ENCODE assay signal across 1 cellular context in genomic region chr3:169686874-169687273, GRCh38.
TF ChIP-seq lines count a peak whose summit lies in the region.

No MANE protein-coding gene starts in this region.

TF ChIP-seq in HepG2, 621 proteins besides CTCF, POLR2A, EP300 and RAD21 (continued from another document and continues in another):
- peak; percentile 37; the same call in 1 of the 2 replicates for TF ChIP-seq AHDC1 (CRISPR knock-in tag; IDR thresholded peaks at IDR 0.05; ENCODE audit: borderline replicate concordance)
- TF ChIP-seq ZMYM3 (CRISPR knock-in tag; IDR thresholded peaks at IDR 0.05), result no peak
- no peak for TF ChIP-seq MTA1 (CRISPR knock-in tag; IDR thresholded peaks at IDR 0.05; ENCODE audit: borderline replicate concordance)
- TF ChIP-seq ZNF616 (CRISPR knock-in tag; IDR thresholded peaks at IDR 0.05; ENCODE audit: low read depth), result no peak
- TF ChIP-seq, protein P1, sequence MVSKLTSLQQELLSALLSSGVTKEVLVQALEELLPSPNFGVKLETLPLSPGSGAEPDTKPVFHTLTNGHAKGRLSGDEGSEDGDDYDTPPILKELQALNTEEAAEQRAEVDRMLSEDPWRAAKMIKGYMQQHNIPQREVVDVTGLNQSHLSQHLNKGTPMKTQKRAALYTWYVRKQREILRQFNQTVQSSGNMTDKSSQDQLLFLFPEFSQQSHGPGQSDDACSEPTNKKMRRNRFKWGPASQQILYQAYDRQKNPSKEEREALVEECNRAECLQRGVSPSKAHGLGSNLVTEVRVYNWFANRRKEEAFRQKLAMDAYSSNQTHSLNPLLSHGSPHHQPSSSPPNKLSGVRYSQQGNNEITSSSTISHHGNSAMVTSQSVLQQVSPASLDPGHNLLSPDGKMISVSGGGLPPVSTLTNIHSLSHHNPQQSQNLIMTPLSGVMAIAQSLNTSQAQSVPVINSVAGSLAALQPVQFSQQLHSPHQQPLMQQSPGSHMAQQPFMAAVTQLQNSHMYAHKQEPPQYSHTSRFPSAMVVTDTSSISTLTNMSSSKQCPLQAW (CRISPR knock-in tag; IDR thresholded peaks at IDR 0.05), result no peak
- no peak for TF ChIP-seq KAT7 (CRISPR knock-in tag; IDR thresholded peaks at IDR 0.05; ENCODE audit: borderline replicate concordance)
- TF ChIP-seq POLR2AphosphoS5 (IDR thresholded peaks at IDR 0.05; ENCODE audit: low read depth, low read length), result no peak
- TF ChIP-seq UBTF (CRISPR knock-in tag; IDR thresholded peaks at IDR 0.05), result no peak
- no peak for TF ChIP-seq ZNF772 (CRISPR knock-in tag; IDR thresholded peaks at IDR 0.05)
- TF ChIP-seq, protein P2, sequence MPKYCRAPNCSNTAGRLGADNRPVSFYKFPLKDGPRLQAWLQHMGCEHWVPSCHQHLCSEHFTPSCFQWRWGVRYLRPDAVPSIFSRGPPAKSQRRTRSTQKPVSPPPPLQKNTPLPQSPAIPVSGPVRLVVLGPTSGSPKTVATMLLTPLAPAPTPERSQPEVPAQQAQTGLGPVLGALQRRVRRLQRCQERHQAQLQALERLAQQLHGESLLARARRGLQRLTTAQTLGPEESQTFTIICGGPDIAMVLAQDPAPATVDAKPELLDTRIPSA (CRISPR knock-in tag; IDR thresholded peaks at IDR 0.05; ENCODE audit: borderline replicate concordance), result no peak
- TF ChIP-seq RFX3 (CRISPR knock-in tag; IDR thresholded peaks at IDR 0.05), result no peak
- no peak for TF ChIP-seq ZNF615 (CRISPR knock-in tag; IDR thresholded peaks at IDR 0.05; ENCODE audit: borderline replicate concordance)
- no peak for TF ChIP-seq ZNF350 (CRISPR knock-in tag; IDR thresholded peaks at IDR 0.05; ENCODE audit: borderline replicate concordance, low read depth)
- peak; percentile 48; the same call in 1 of the 2 replicates for TF ChIP-seq HDAC2 (CRISPR knock-in tag; IDR thresholded peaks at IDR 0.05)
- TF ChIP-seq, protein P3, sequence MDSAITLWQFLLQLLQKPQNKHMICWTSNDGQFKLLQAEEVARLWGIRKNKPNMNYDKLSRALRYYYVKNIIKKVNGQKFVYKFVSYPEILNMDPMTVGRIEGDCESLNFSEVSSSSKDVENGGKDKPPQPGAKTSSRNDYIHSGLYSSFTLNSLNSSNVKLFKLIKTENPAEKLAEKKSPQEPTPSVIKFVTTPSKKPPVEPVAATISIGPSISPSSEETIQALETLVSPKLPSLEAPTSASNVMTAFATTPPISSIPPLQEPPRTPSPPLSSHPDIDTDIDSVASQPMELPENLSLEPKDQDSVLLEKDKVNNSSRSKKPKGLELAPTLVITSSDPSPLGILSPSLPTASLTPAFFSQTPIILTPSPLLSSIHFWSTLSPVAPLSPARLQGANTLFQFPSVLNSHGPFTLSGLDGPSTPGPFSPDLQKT (CRISPR knock-in tag; IDR thresholded peaks at IDR 0.05; ENCODE audit: borderline replicate concordance), result no peak
- TF ChIP-seq RNF2 (conservative IDR thresholded peaks at IDR 0.05; ENCODE audit: low read depth), result no peak
- TF ChIP-seq ZNF563 (CRISPR knock-in tag; IDR thresholded peaks at IDR 0.05), result no peak
- TF ChIP-seq ZNF746 (CRISPR knock-in tag; IDR thresholded peaks at IDR 0.05), result no peak
- no peak for TF ChIP-seq NFRKB (IDR thresholded peaks at IDR 0.05)
- TF ChIP-seq PHB2 (IDR thresholded peaks at IDR 0.05; ENCODE audit: partially characterized antibody), result no peak
- no peak for TF ChIP-seq ZBTB21 (CRISPR knock-in tag; IDR thresholded peaks at IDR 0.05)
- no peak for TF ChIP-seq ZNF343 (CRISPR knock-in tag; IDR thresholded peaks at IDR 0.05)
- TF ChIP-seq ERF (CRISPR knock-in tag; IDR thresholded peaks at IDR 0.05), result no peak
- TF ChIP-seq SAP130 (CRISPR knock-in tag; IDR thresholded peaks at IDR 0.05; ENCODE audit: low read depth), result no peak
- TF ChIP-seq, protein P4, sequence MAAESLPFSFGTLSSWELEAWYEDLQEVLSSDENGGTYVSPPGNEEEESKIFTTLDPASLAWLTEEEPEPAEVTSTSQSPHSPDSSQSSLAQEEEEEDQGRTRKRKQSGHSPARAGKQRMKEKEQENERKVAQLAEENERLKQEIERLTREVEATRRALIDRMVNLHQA (CRISPR knock-in tag; IDR thresholded peaks at IDR 0.05), result no peak
- TF ChIP-seq, protein P5, sequence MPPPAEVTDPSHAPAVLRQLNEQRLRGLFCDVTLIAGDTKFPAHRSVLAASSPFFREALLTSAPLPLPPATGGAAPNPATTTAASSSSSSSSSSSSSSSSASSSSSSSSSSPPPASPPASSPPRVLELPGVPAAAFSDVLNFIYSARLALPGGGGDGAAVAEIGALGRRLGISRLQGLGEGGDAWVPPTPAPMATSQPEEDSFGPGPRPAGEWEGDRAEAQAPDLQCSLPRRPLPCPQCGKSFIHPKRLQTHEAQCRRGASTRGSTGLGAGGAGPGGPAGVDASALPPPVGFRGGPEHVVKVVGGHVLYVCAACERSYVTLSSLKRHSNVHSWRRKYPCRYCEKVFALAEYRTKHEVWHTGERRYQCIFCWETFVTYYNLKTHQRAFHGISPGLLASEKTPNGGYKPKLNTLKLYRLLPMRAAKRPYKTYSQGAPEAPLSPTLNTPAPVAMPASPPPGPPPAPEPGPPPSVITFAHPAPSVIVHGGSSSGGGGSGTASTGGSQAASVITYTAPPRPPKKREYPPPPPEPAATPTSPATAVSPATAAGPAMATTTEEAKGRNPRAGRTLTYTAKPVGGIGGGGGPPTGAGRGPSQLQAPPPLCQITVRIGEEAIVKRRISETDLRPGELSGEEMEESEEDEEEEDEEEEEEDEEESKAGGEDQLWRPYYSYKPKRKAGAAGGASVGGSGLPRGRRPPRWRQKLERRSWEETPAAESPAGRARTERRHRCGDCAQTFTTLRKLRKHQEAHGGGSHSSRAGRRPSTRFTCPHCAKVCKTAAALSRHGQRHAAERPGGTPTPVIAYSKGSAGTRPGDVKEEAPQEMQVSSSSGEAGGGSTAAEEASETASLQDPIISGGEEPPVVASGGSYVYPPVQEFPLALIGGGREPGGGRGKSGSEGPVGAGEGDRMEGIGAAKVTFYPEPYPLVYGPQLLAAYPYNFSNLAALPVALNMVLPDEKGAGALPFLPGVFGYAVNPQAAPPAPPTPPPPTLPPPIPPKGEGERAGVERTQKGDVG (CRISPR knock-in tag; IDR thresholded peaks at IDR 0.05; ENCODE audit: borderline replicate concordance), result no peak
- no peak for TF ChIP-seq ETV6 (CRISPR knock-in tag; conservative IDR thresholded peaks at IDR 0.05)
- TF ChIP-seq ZNF121 (CRISPR knock-in tag; IDR thresholded peaks at IDR 0.05), result no peak
- no peak for TF ChIP-seq KDM5A (IDR thresholded peaks at IDR 0.05; ENCODE audit: borderline replicate concordance, low read length)
- no peak for TF ChIP-seq YY1 (IDR thresholded peaks at IDR 0.05; ENCODE audit: insufficient read depth, insufficient replicate concordance, low read depth, low read length)
- no peak for TF ChIP-seq ZBTB25 (CRISPR knock-in tag; IDR thresholded peaks at IDR 0.05)
- TF ChIP-seq ZNF460 (CRISPR knock-in tag; IDR thresholded peaks at IDR 0.05; ENCODE audit: borderline replicate concordance), result no peak
- peak; percentile 56; the same call in 1 of the 2 replicates for TF ChIP-seq GABPB1 (CRISPR knock-in tag; IDR thresholded peaks at IDR 0.05)
- TF ChIP-seq, protein P6, sequence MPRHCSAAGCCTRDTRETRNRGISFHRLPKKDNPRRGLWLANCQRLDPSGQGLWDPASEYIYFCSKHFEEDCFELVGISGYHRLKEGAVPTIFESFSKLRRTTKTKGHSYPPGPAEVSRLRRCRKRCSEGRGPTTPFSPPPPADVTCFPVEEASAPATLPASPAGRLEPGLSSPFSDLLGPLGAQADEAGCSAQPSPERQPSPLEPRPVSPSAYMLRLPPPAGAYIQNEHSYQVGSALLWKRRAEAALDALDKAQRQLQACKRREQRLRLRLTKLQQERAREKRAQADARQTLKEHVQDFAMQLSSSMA (CRISPR knock-in tag; IDR thresholded peaks at IDR 0.05), result no peak
- no peak for TF ChIP-seq SSRP1 (CRISPR knock-in tag; IDR thresholded peaks at IDR 0.05)
- peak; percentile 57 for TF ChIP-seq PAXIP1 (CRISPR knock-in tag; conservative IDR thresholded peaks at IDR 0.05)
- no peak for TF ChIP-seq NR0B2 (CRISPR knock-in tag; IDR thresholded peaks at IDR 0.05)
- TF ChIP-seq KMT2B (CRISPR knock-in tag; IDR thresholded peaks at IDR 0.05), result no peak
- TF ChIP-seq TEF (CRISPR knock-in tag; IDR thresholded peaks at IDR 0.05), result no peak
